In the genomic region with DNA sequence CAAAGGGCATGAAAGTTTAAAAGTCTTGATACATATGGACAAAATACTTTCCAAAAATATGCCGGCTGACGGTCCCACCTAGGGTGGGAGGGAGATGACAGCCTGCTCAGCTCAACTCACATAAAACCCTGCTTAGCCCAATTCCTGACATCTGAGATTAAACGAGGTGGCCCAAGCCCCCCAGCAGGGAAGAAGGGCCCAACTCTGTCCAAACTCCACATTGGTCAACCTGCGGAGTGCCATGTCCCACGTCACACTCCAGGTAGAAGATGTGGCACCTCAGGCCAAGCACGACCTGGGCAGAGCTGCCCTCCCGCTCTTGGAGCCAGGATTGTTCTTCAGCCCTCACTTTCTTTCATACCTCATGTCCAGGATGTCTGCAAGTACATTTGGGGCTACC, we compare ENCODE assay signal across 23 cellular contexts. TPM values are rescaled to one million over a fixed set of nuclear protein-coding genes. Genes with fewer than 3 reads are reported as not detected.
A peak's percentile ranks its signal among the peaks of the same experiment; 100 is the strongest.
DNase-seq lines count a peak whose midpoint lies in the region; ATAC-seq, FAIRE-seq and TF ChIP-seq lines count a peak whose summit lies in the region.
"Had no signal": no experiment of that assay in that cellular context is flagged by ENCODE, and none has a peak within 500 bp of the region (broad histone marks: within the 10 kb centered on the region; RNA-seq: fewer than 3 reads in every experiment).

No MANE protein-coding gene starts in this region.

- CTCF ChIA-PET in HepG2 (lab: Yijun Ruan, JAX; ENCODE audit: low intra/inter-chr PET ratio, low total read pairs): interaction anchor here (1.0 kb wide), 1 partner anchor 155 kb away, joined by 3 read pairs; no protein-coding TSS in a partner anchor

- no peak overlapping the region for H3K23ac ChIP-seq in mesendoderm (ENCODE audit: low read length)

- H3K36me3 ChIP-seq in HepG2 (replicated peaks in 1 of 2; ENCODE audit: control insufficient read depth in 1 of 2, insufficient read depth in 2 of 2, low read length in 2 of 2) (no peaks in the 10 kb centered on the region), right lobe of liver (no peaks in the 10 kb centered on the region), KOPT-K1 (ENCODE audit: insufficient read depth, low read length) (no peaks in the 10 kb centered on the region), RWPE2 (ENCODE audit: low read depth) (no peaks in the 10 kb centered on the region), mesendoderm (ENCODE audit: control insufficient read depth, insufficient read depth, low read length) (no peaks in the 10 kb centered on the region)

- H3K4ac ChIP-seq in mesendoderm (ENCODE audit: low read depth, low read length): no peak overlapping the region

- no peak overlapping the region for H2AFZ ChIP-seq in HepG2 (ENCODE audit: low read length)
- H2AFZ ChIP-seq: GM23338 had no signal

- H3K4me3 ChIP-seq in HepG2 (replicated peaks in 1 of 3; ENCODE audit: insufficient read depth in 1 of 3, low read depth in 2 of 3, low read length in 3 of 3) (no peak overlapping the region), right lobe of liver (no peak overlapping the region), RWPE2 (ENCODE audit: severe bottlenecking) (no peak overlapping the region), mesendoderm (ENCODE audit: low read length) (no peak overlapping the region)
- H3K4me3 ChIP-seq: A549, GM23338 had no signal

- H3K9me3 ChIP-seq in HepG2 (ENCODE audit: low read length) (no peaks in the 10 kb centered on the region), right lobe of liver (no peaks in the 10 kb centered on the region), KOPT-K1 (ENCODE audit: insufficient read depth, low read length, poor library complexity, severe bottlenecking) (no peaks in the 10 kb centered on the region), RWPE2 (ENCODE audit: severe bottlenecking) (no peaks in the 10 kb centered on the region)
- H3K9me3 ChIP-seq: A549, Caco-2 had no signal

- no peak overlapping the region for H4K8ac ChIP-seq in mesendoderm (ENCODE audit: low read depth, low read length)

- no peak for TF ChIP-seq EP300 in HepG2 (IDR thresholded peaks at IDR 0.05; ENCODE audit: low read depth in 2 of 2, low read length in 2 of 2)
- no peak for TF ChIP-seq EP300 in HepG2 (CRISPR knock-in tag; IDR thresholded peaks at IDR 0.05; ENCODE audit: borderline replicate concordance)

- no peak overlapping the region for H2BK5ac ChIP-seq in mesendoderm (ENCODE audit: low read length)

- H3K9ac ChIP-seq in HepG2 (ENCODE audit: insufficient read depth, low read depth, low read length) (no peak overlapping the region), mesendoderm (ENCODE audit: low read length) (no peak overlapping the region)

- no peak for TF ChIP-seq RAD21 in HepG2 (CRISPR knock-in tag; IDR thresholded peaks at IDR 0.05)

- WGBS in HepG2 (ENCODE audit: low lambda C conversion rate): 83% methylated on average over 7 of the region's 7 CpGs
- 90% methylated on average over 2 of the region's 7 CpGs for WGBS in right lobe of liver (ENCODE audit: insufficient coverage, low coverage, low lambda C conversion rate, missing lambda C conversion rate)
- WGBS in mesendoderm (ENCODE audit: extremely low coverage, insufficient coverage, low lambda C conversion rate): no CpG with 5 or more reads among the region's 7 CpGs

- no peak overlapping the region for H2BK15ac ChIP-seq in mesendoderm (replicated peaks; ENCODE audit: low read depth)

- no peak overlapping the region for H2BK120ac ChIP-seq in mesendoderm (ENCODE audit: low read depth, low read length)

- no peaks in the 10 kb centered on the region for H3K79me1 ChIP-seq in mesendoderm (ENCODE audit: low read length)

- in situ Hi-C loops in HepG2 (cut with HindIII; ENCODE audit: extremely low pct_ligation_motif_present, low pct_unique_long_range_greater_than_20kb): loop anchor here (5.0 kb wide), 3 partner anchors 49 to 154 kb away; a partner anchor contains a TSS

- H3K27me3 ChIP-seq in HepG2 (ENCODE audit: control insufficient read depth in 1 of 2, insufficient read depth in 2 of 2, low read length in 2 of 2): peaks cover 2 to 13% of the 10 kb centered on the region in 2 experiments; a peak in 4 of 5 replicates
- no peaks in the 10 kb centered on the region for H3K27me3 ChIP-seq in right lobe of liver
- no peaks in the 10 kb centered on the region for H3K27me3 ChIP-seq in RWPE2 (ENCODE audit: insufficient read depth, poor library complexity, severe bottlenecking)
- no peaks in the 10 kb centered on the region for H3K27me3 ChIP-seq in mesendoderm (ENCODE audit: insufficient read depth, low read length, poor library complexity)

- TF ChIP-seq POLR2A in HepG2 (IDR thresholded peaks at IDR 0.05; ENCODE audit: insufficient read depth in 1 of 2, low read depth in 2 of 2, low read length in 2 of 2): no peak
- TF ChIP-seq POLR2A in right lobe of liver (IDR thresholded peaks at IDR 0.05): no peak

- H3K4me1 ChIP-seq in HepG2 (ENCODE audit: insufficient read depth, low read length) (peaks cover 97% of the 10 kb centered on the region), right lobe of liver (peaks cover 0 to 21% (median 5%) of the 10 kb centered on the region in 4 donors), RWPE2 (ENCODE audit: insufficient read depth, poor library complexity, severe bottlenecking) (peaks cover 38% of the 10 kb centered on the region), mesendoderm (ENCODE audit: control insufficient read depth, low read depth, low read length) (peaks cover 10% of the 10 kb centered on the region)

- FAIRE-seq in HepG2 (lab: Jason Lieb, UNC): no peak
- FAIRE-seq: A549, D721Med, HTR-8/SVneo had no signal

- BruUV-seq in HepG2 (replicated peaks; lab: Mats Ljungman, UMichigan): no TSS peak

- H3K56ac ChIP-seq in mesendoderm (ENCODE audit: low read length): no peak overlapping the region

- H3K79me2 ChIP-seq in HepG2 (ENCODE audit: insufficient read depth, low read length) (no peaks in the 10 kb centered on the region), mesendoderm (ENCODE audit: control insufficient read depth, insufficient read depth, low read length) (no peaks in the 10 kb centered on the region)

- H3K27ac ChIP-seq in HepG2 (ENCODE audit: extremely low read length, insufficient read depth, low read length) (no peak overlapping the region), right lobe of liver (no peak overlapping the region), KOPT-K1 (ENCODE audit: low read depth, low read length, poor library complexity, severe bottlenecking) (peak overlapping the region; percentile 3), RWPE2 (ENCODE audit: poor library complexity, severe bottlenecking) (peak overlapping the region; percentile 97), mesendoderm (ENCODE audit: low read depth, low read length) (no peak overlapping the region)
- H3K27ac ChIP-seq: 22Rv1, C4-2B, HL-60 had no signal

- no peak for TF ChIP-seq CTCF in HepG2 (CRISPR knock-in tag; IDR thresholded peaks at IDR 0.05)
- TF ChIP-seq CTCF in right lobe of liver (IDR thresholded peaks at IDR 0.05): no peak
- TF ChIP-seq CTCF in RWPE2 (IDR thresholded peaks at IDR 0.05; ENCODE audit: poor library complexity, severe bottlenecking): no peak

- DNase-seq in HepG2 (ENCODE audit: low spot score) (no peak), right lobe of liver (no peak), RWPE2 (ENCODE audit: low spot score) (no peak), mesendoderm (no peak), DMS114 treated with DMSO at 0.1 percent for 48 hours (lab: John Stamatoyannopoulos, UW; ENCODE audit: unreplicated experiment) (no peak), NCI-H69 (lab: John Stamatoyannopoulos, UW) (no peak)
- DNase-seq: AML-193; Caco-2; CD4-positive, alpha-beta T cell; DMS153; DMS79; GF-D8; H9 had no signal

- no peaks in the 10 kb centered on the region for H4K20me1 ChIP-seq in HepG2 (ENCODE audit: insufficient read depth, low read length)

- H3K18ac ChIP-seq in mesendoderm (ENCODE audit: low read length): no peak overlapping the region

- POLR2A ChIA-PET in HepG2 (lab: Yijun Ruan, JAX): interaction anchor here (0.7 to 8.5 kb wide), 3 partner anchors 77 to 118 kb away, joined by 3 to 119 read pairs (median 9); a partner anchor contains a TSS

- ATAC-seq in HepG2 (no peak), right lobe of liver (no peak), RWPE2 (ENCODE audit: low read depth) (no peak), HG03378 (IDR thresholded peaks at IDR 0.05; ENCODE audit: unreplicated experiment) (no peak)
- ATAC-seq: A549, GM23338 had no signal

- H3K4me2 ChIP-seq in HepG2 (ENCODE audit: low read depth, low read length): no peak overlapping the region
- H3K4me2 ChIP-seq in mesendoderm (ENCODE audit: low read length): no peak overlapping the region
- H3K4me2 ChIP-seq: A549, GM23338 had no signal

- H4K5ac ChIP-seq in mesendoderm (ENCODE audit: low read length): no peak overlapping the region

- intact Hi-C loops in HepG2 (cut with micrococcal nuclease; ENCODE audit: unreplicated experiment) (loop anchor here (5.0 kb wide), 1 partner anchor 36 kb away; no protein-coding TSS in a partner anchor), right lobe of liver (cut with DNase I) (loop anchor here in 1 of 2 donors (5.0 kb wide), 1 partner anchor 119 kb away; a partner anchor contains a TSS)

- H2AK5ac ChIP-seq in mesendoderm (ENCODE audit: low read length): peak overlapping the region; percentile 51

RNA-seq across cellular contexts. Expression of a gene that starts 48.2 kb away (rescaled TPM):
- not detected in 2 replicates for total RNA-seq in HepG2 (2016; rRNA removed; fragmentation: Illumina TruSeq; extraction: Trizol)
- not detected in 2 replicates for total RNA-seq in HepG2 (2016; cell fraction: cytosol; rRNA removed; fragmentation: Illumina TruSeq; extraction: Trizol; ENCODE audit: low read depth)
- total RNA-seq in HepG2 (2016; cell fraction: insoluble cytoplasmic fraction; rRNA removed; fragmentation: Illumina TruSeq; extraction: Trizol): not detected in 2 replicates
- total RNA-seq in HepG2 (2016; cell fraction: membrane; rRNA removed; fragmentation: Illumina TruSeq; extraction: Trizol): not detected in 2 replicates
- not detected in 2 replicates for total RNA-seq in HepG2 (2016; cell fraction: nucleus; rRNA removed; fragmentation: Illumina TruSeq; extraction: Trizol)
- polyA plus RNA-seq in HepG2 (2011; rRNA removed): 0.03 TPM in 1 of 2 replicates, not detected in the other
- not detected in 2 replicates for polyA plus RNA-seq in HepG2 (2011; cell fraction: cytosol; rRNA removed)
- 0.13 and 0.17 TPM in 2 replicates for polyA plus RNA-seq in HepG2 (2011; cell fraction: nucleus; rRNA removed)
- polyA plus RNA-seq in HepG2 (2012): not detected in 2 replicates
- polyA plus RNA-seq in HepG2 (2016; cell fraction: cytosol; fragmentation: Illumina TruSeq; extraction: Trizol; ENCODE audit: low read depth): not detected in 2 replicates
- not detected in 2 replicates for polyA plus RNA-seq in HepG2 (2016; cell fraction: insoluble cytoplasmic fraction; fragmentation: Illumina TruSeq; extraction: Trizol; ENCODE audit: low read depth)
- polyA plus RNA-seq in HepG2 (2016; cell fraction: membrane; fragmentation: Illumina TruSeq; extraction: Trizol; ENCODE audit: low read depth): not detected in 2 replicates
- polyA plus RNA-seq in HepG2 (2016; cell fraction: nucleus; fragmentation: Illumina TruSeq; extraction: Trizol; ENCODE audit: insufficient read depth, low read depth): not detected in 2 replicates
- polyA minus RNA-seq in HepG2 (2011; rRNA and poly(A)+ RNA removed; ENCODE audit: low replicate concordance): not detected in 2 replicates
- polyA minus RNA-seq in HepG2 (2011; cell fraction: cytosol; rRNA and poly(A)+ RNA removed): not detected in 2 replicates
- 0.25 TPM in 1 of 2 replicates, not detected in the other for polyA minus RNA-seq in HepG2 (2011; cell fraction: nucleus; rRNA and poly(A)+ RNA removed)
- 10 to 100 TPM in 2 of 6 experiments, 1 to 10 TPM in 4; 6.6 to 15.6 (median 9.6) TPM for total RNA-seq in right lobe of liver
- 0.18 TPM for polyA plus RNA-seq in mesendoderm (2013, experiment 1 of 2)
- polyA plus RNA-seq in mesendoderm (2013, experiment 2 of 2): 0.20 TPM
- total RNA-seq: Caco-2 had no signal
- polyA plus RNA-seq: A549, BJ had no signal

Comparison
In these comparisons a context has a peak if more than half of its experiments do, and no peak if none do; other contexts are left out.
1. RNA of a gene that starts 48.2 kb away (total RNA-seq): 6.6 to 15.6 TPM in right lobe of liver; not detected in HepG2; every median in the first group is over 4 times any median in the second.
2. H3K27ac ChIP-seq: peak in KOPT-K1 (single experiment) and RWPE2 (single experiment); none in HepG2 (single experiment), right lobe of liver (0 of 3) and mesendoderm (single experiment).